18 cellular contexts compared by ENCODE assay signal in the genomic region with DNA sequence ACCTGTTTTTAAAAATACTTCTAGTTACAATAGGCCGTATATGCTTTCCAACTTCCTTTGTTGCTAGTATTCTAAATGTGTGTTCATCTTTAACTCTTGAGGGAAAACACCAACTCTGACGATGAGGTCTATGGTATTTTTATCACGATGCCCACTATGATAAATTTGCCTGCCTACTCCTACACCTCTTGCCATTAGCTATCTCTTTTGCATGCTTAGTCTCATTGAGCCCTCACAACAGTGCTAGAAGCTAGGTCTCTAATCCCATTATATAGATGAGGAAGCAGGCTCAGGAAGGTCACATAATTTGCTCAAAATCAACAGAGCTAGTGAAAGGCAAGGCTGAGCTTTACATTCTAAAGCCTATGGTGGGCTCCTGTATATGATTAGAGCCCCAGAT. TPM values are rescaled to one million over a fixed set of nuclear protein-coding genes. Genes with fewer than 3 reads are reported as not detected.
DNase-seq lines count a peak whose midpoint lies in the region; ATAC-seq and TF ChIP-seq lines count a peak whose summit lies in the region.
"Had no signal": no experiment of that assay in that cellular context is flagged by ENCODE, and none has a peak within 500 bp of the region (broad histone marks: within the 10 kb centered on the region; RNA-seq: fewer than 3 reads in every experiment).

No MANE protein-coding gene starts in this region.

- H3K27ac Mint-ChIP-seq in Caco-2 (ENCODE audit: unreplicated experiment) (no peak overlapping the region), neural progenitor cell (no peak overlapping the region)
- H3K27ac Mint-ChIP-seq: CD14-positive monocyte; CD8-positive, alpha-beta T cell; H9; IgD-negative memory B cell had no signal

- H3K9ac ChIP-seq in neural progenitor cell, result no peak overlapping the region

- H3K79me2 ChIP-seq in neural progenitor cell (ENCODE audit: low read depth), result peaks cover 12% of the 10 kb centered on the region

- no peaks in the 10 kb centered on the region for H3K4me1 Mint-ChIP-seq in Caco-2 (ENCODE audit: low read depth, unreplicated experiment)
- H3K4me1 Mint-ChIP-seq in neural progenitor cell, result peaks cover 18% of the 10 kb centered on the region
- H3K4me1 Mint-ChIP-seq: CD14-positive monocyte had no signal

- CTCF ChIA-PET in Caco-2 (lab: Charles Lee), result interaction anchor here (1.4 kb wide), 1 partner anchor 12 kb away, joined by 5 read pairs; no protein-coding TSS in a partner anchor

- H3K36me3 ChIP-seq in Caco-2 (ENCODE audit: control insufficient read depth, insufficient read depth, low read length) (peaks cover 12% of the 10 kb centered on the region), HAP-1 (replicated peaks) (peaks cover 48% of the 10 kb centered on the region), neural progenitor cell (no peaks in the 10 kb centered on the region), tibial artery (peaks cover 56 to 88% (median 82%) of the 10 kb centered on the region in 3 donors)

- POLR2A ChIA-PET in Caco-2 (lab: Charles Lee), result no interaction called here

- peaks cover 68% of the 10 kb centered on the region for H3K36me3 Mint-ChIP-seq in Caco-2 (ENCODE audit: insufficient read depth, unreplicated experiment)
- peaks cover 20% of the 10 kb centered on the region for H3K36me3 Mint-ChIP-seq in neural progenitor cell

- no peak overlapping the region for H3K4me2 ChIP-seq in neural progenitor cell

- H3K27me3 ChIP-seq in Caco-2 (replicated peaks; ENCODE audit: control insufficient read depth, insufficient read depth, low read length) (no peaks in the 10 kb centered on the region), HAP-1 (ENCODE audit: low read depth) (no peaks in the 10 kb centered on the region), neural progenitor cell (no peaks in the 10 kb centered on the region), tibial artery (no peaks in the 10 kb centered on the region)

- H3K4me1 ChIP-seq in Caco-2 (no peaks in the 10 kb centered on the region), HAP-1 (peaks cover 17% of the 10 kb centered on the region), neural progenitor cell (peaks cover 13% of the 10 kb centered on the region), tibial artery (no peaks in the 10 kb centered on the region)

- TSS peak; percentile 1 for BruUV-seq in Caco-2 (replicated peaks; lab: Mats Ljungman, UMichigan)

- H3K9me3 ChIP-seq in Caco-2, result no peaks in the 10 kb centered on the region
- no peaks in the 10 kb centered on the region for H3K9me3 ChIP-seq in HAP-1
- no peaks in the 10 kb centered on the region for H3K9me3 ChIP-seq in neural progenitor cell (ENCODE audit: low read depth)
- no peaks in the 10 kb centered on the region for H3K9me3 ChIP-seq in tibial artery

- H3K9me3 Mint-ChIP-seq in Caco-2 (ENCODE audit: unreplicated experiment) (no peaks in the 10 kb centered on the region), neural progenitor cell (no peaks in the 10 kb centered on the region)
- H3K9me3 Mint-ChIP-seq: CD14-positive monocyte; CD8-positive, alpha-beta T cell; H9; IgD-negative memory B cell had no signal

- TF ChIP-seq CTCF in Caco-2 (IDR thresholded peaks at IDR 0.05; ENCODE audit: insufficient read depth in 1 of 2, low read depth in 1 of 2, low read length in 1 of 2, severe bottlenecking in 1 of 2, unreplicated experiment in 1 of 2), result no peak
- no peak for TF ChIP-seq CTCF in neural progenitor cell (IDR thresholded peaks at IDR 0.05)
- no peak for TF ChIP-seq CTCF in tibial artery (IDR thresholded peaks at IDR 0.05)

- intact Hi-C loops in Caco-2 (cut with micrococcal nuclease; ENCODE audit: unreplicated experiment) (no loop called here), tibial artery (cut with DNase I; ENCODE audit: low total_unique reads) (no loop called here)

- peaks cover 50% of the 10 kb centered on the region for H4K20me1 ChIP-seq in neural progenitor cell (ENCODE audit: low read depth)

- no peak overlapping the region for H3K4me3 ChIP-seq in Caco-2 (ENCODE audit: low read depth, low read length)
- no peak overlapping the region for H3K4me3 ChIP-seq in HAP-1
- no peak overlapping the region for H3K4me3 ChIP-seq in neural progenitor cell
- H3K4me3 ChIP-seq in tibial artery, result no peak overlapping the region

- no peak overlapping the region for H3K4me3 Mint-ChIP-seq in Caco-2 (ENCODE audit: unreplicated experiment)
- H3K4me3 Mint-ChIP-seq in neural progenitor cell, result no peak overlapping the region
- H3K4me3 Mint-ChIP-seq: CD14-positive monocyte; CD8-positive, alpha-beta T cell; H9; IgD-negative memory B cell had no signal

- no peak overlapping the region for H3K27ac ChIP-seq in neural progenitor cell
- H3K27ac ChIP-seq in tibial artery, result no peak overlapping the region

- DNase-seq in Caco-2, result no peak
- peak; percentile 28 to 57 for DNase-seq in HAP-1 (ENCODE audit: low spot score in 2 of 2)
- peak; percentile 77 for DNase-seq in NCI-H82 treated with DMSO at 0.1 percent for 48 hours (lab: John Stamatoyannopoulos, UW; ENCODE audit: unreplicated experiment)
- peak; percentile 48 for DNase-seq in neural progenitor cell (ENCODE audit: low spot score)
- DNase-seq in tibial artery, result no peak
- DNase-seq in SIG-M5 (lab: John Stamatoyannopoulos, UW), result no peak
- no peak for DNase-seq in DMS53 treated with DMSO at 0.1 percent for 48 hours (lab: John Stamatoyannopoulos, UW; ENCODE audit: unreplicated experiment)
- DNase-seq: ACHN; CD8-positive, alpha-beta T cell; DMS 273 treated with DMSO at 0.1 percent for 48 hours; DMS79; GDM1; H9; KBM-7 had no signal

- in situ Hi-C loops in HAP-1 (cut with MboI; ENCODE audit: low sequenced_read_pairs), result no loop called here

- H3K27me3 Mint-ChIP-seq in Caco-2 (ENCODE audit: insufficient read depth, unreplicated experiment), result no peaks in the 10 kb centered on the region
- peaks cover 2% of the 10 kb centered on the region for H3K27me3 Mint-ChIP-seq in neural progenitor cell (ENCODE audit: insufficient read depth, low read depth)
- H3K27me3 Mint-ChIP-seq: IgD-negative memory B cell had no signal

- peaks cover 9% of the 10 kb centered on the region for H3F3A ChIP-seq in neural progenitor cell (ENCODE audit: low read depth)

- no peak for ATAC-seq in GM19035 (IDR thresholded peaks at IDR 0.05; ENCODE audit: unreplicated experiment)
- ATAC-seq: CD8-positive, alpha-beta T cell; HepG2 had no signal

- H2AFZ ChIP-seq in neural progenitor cell (replicated peaks), result no peak overlapping the region

RNA-seq across cellular contexts. Expression of a gene that starts 13.2 kb away (rescaled TPM):
- 59.1 and 60.0 TPM in 2 replicates for total RNA-seq in Caco-2 (2022)
- total RNA-seq in neural progenitor cell (ENCODE audit: low replicate concordance), result 19.7 and 26.6 TPM in 2 replicates

RNA-seq across cellular contexts. Expression of a gene that starts 56.7 kb away (rescaled TPM):
- total RNA-seq in Caco-2 (2022), result 120 and 122 TPM in 2 replicates
- 21.7 and 74.5 TPM in 2 replicates for total RNA-seq in neural progenitor cell (ENCODE audit: low replicate concordance)

Comparison
In these comparisons a context has a peak if more than half of its experiments do, and no peak if none do; other contexts are left out.
1. DNase-seq: peak in HAP-1 (2 of 2), NCI-H82 treated with DMSO at 0.1 percent for 48 hours (single experiment) and neural progenitor cell (single experiment); none in Caco-2 (0 of 2), tibial artery (0 of 2), SIG-M5 (single experiment) and DMS53 treated with DMSO at 0.1 percent for 48 hours (single experiment).